8 cellular contexts compared by ENCODE assay signal in genomic region chr14:77708749-77709148, GRCh38. TPM values are rescaled to one million over a fixed set of nuclear protein-coding genes. Genes with fewer than 3 reads are reported as not detected.
DNase-seq lines count a peak whose midpoint lies in the region; ATAC-seq and TF ChIP-seq lines count a peak whose summit lies in the region.

No MANE protein-coding gene starts in this region.

- no peak for TF ChIP-seq CTCF in heart left ventricle (IDR thresholded peaks at IDR 0.05)
- no peak for TF ChIP-seq CTCF in brain (conservative IDR thresholded peaks at IDR 0.05)
- no peak for TF ChIP-seq CTCF in upper lobe of right lung (IDR thresholded peaks at IDR 0.05)

- H3K9me3 ChIP-seq in heart left ventricle: no peaks in the 10 kb centered on the region
- no peaks in the 10 kb centered on the region for H3K9me3 ChIP-seq in mesodermal cell (ENCODE audit: control insufficient read depth, low read length)
- no peaks in the 10 kb centered on the region for H3K9me3 ChIP-seq in upper lobe of right lung

- H3K27ac Mint-ChIP-seq in brain: peak overlapping the region; percentile 86 to 95 (median 95)

- H3K4me1 ChIP-seq in heart left ventricle: peaks cover 0 to 41% (median 27%) of the 10 kb centered on the region in 12 donors
- no peaks in the 10 kb centered on the region for H3K4me1 ChIP-seq in mesodermal cell (ENCODE audit: control insufficient read depth, insufficient read depth, low read length, poor library complexity, severe bottlenecking)
- H3K4me1 ChIP-seq in upper lobe of right lung: peaks cover 23% of the 10 kb centered on the region

- H3K27ac ChIP-seq in heart left ventricle (peak overlapping the region in 4 of 12 donors; percentile 71 to 79 (median 76)), mesodermal cell (ENCODE audit: low read depth, low read length, severe bottlenecking) (no peak overlapping the region), upper lobe of right lung (no peak overlapping the region)

- DNase-seq in heart left ventricle: no peak
- DNase-seq in Right ventricle myocardium inferior (ENCODE audit: missing footprints): no peak
- DNase-seq in upper lobe of right lung: no peak
- no peak for DNase-seq in cerebellum (ENCODE audit: low spot score)
- DNase-seq in Ammon's horn (ENCODE audit: low spot score): no peak

- peak overlapping the region; percentile 90 to 98 (median 94) for H3K4me3 Mint-ChIP-seq in brain

- H3K4me3 ChIP-seq in heart left ventricle (peak overlapping the region; percentile 61 to 97 (median 91)), mesodermal cell (ENCODE audit: extremely low read depth, insufficient read depth, low read length, poor library complexity, severe bottlenecking) (peak overlapping the region; percentile 88), upper lobe of right lung (peak overlapping the region; percentile 91)

- no peaks in the 10 kb centered on the region for H3K27me3 ChIP-seq in heart left ventricle
- H3K27me3 ChIP-seq in upper lobe of right lung: no peaks in the 10 kb centered on the region

- peaks cover 15% of the 10 kb centered on the region for H3K27me3 Mint-ChIP-seq in brain

- H3K9me3 Mint-ChIP-seq in brain: no peaks in the 10 kb centered on the region

- peaks cover 35% of the 10 kb centered on the region for H3K36me3 Mint-ChIP-seq in brain

- H3K36me3 ChIP-seq in heart left ventricle (peaks cover 0 to 57% (median 53%) of the 10 kb centered on the region in 9 donors), mesodermal cell (ENCODE audit: control insufficient read depth, insufficient read depth, low read length) (peaks cover 58% of the 10 kb centered on the region), upper lobe of right lung (peaks cover 47% of the 10 kb centered on the region)

- ATAC-seq in heart left ventricle (no peak), Right ventricle myocardium inferior (no peak), upper lobe of right lung (no peak), HG03520 (IDR thresholded peaks at IDR 0.05; ENCODE audit: unreplicated experiment) (no peak)

- intact Hi-C loops in heart left ventricle (cut with DNase I): loop anchor here in 9 of 10 donors (5.0 to 10.0 kb wide), 5 partner anchors 51 to 254 kb away; partner anchors contain the start of genes AHSA1 (in 4 of the 9) and VIPAS39 (in 4 of the 9)
- intact Hi-C loops in Right ventricle myocardium inferior (cut with DNase I): loop anchor here (2.0 kb wide), 1 partner anchor 54 kb away; no protein-coding TSS in a partner anchor
- intact Hi-C loops in upper lobe of right lung (cut with DNase I): no loop called here

- H3K4me1 Mint-ChIP-seq in brain: peaks cover 46% of the 10 kb centered on the region

- TF ChIP-seq POLR2A in heart left ventricle (IDR thresholded peaks at IDR 0.05): no peak

- WGBS in heart left ventricle, 4 donors: 15 to 21% (median 17%) methylated on average over 7 of the region's 7 CpGs
- 16 to 17% methylated on average over 5 to 6 of the region's 7 CpGs for WGBS in mesodermal cell (ENCODE audit: insufficient coverage in 2 of 2), 2 experiments

RNA-seq across cellular contexts. Expression of gene SLIRP, which starts 0.8 kb away (rescaled TPM):
- 100 to 1,000 TPM; 112 to 309 (median 169) TPM for total RNA-seq in heart left ventricle
- 100 to 1,000 TPM; 423 to 872 TPM for polyA plus RNA-seq in heart left ventricle
- 205 TPM for total RNA-seq in Right ventricle myocardium inferior
- polyA plus RNA-seq in brain (ENCODE audit: insufficient read depth, low read depth, low replicate concordance): 158 TPM
- 334 TPM for polyA plus RNA-seq in mesodermal cell (2013, experiment 1 of 2)
- polyA plus RNA-seq in mesodermal cell (2013, experiment 2 of 2): 370 TPM
- total RNA-seq in upper lobe of right lung: 71.1 TPM
- total RNA-seq in cerebellum: 55.0 TPM

RNA-seq across cellular contexts. Expression of gene ALKBH1, which starts 0.9 kb away (rescaled TPM):
- 10 to 100 TPM; 10.8 to 16.5 (median 12.5) TPM for total RNA-seq in heart left ventricle
- 10 to 100 TPM in 1 of 2 donors, 1 to 10 TPM in 1; 6.5 to 11.4 TPM for polyA plus RNA-seq in heart left ventricle
- 12.8 TPM for total RNA-seq in Right ventricle myocardium inferior
- polyA plus RNA-seq in brain (ENCODE audit: insufficient read depth, low read depth, low replicate concordance): 11.2 TPM
- 16.1 TPM for polyA plus RNA-seq in mesodermal cell (2013, experiment 1 of 2)
- polyA plus RNA-seq in mesodermal cell (2013, experiment 2 of 2): 12.7 TPM
- 11.6 TPM for total RNA-seq in upper lobe of right lung
- 12.3 TPM for total RNA-seq in cerebellum

RNA-seq across cellular contexts. Expression of gene SNW1, which starts 52.2 kb away (rescaled TPM):
- 10 to 100 TPM; 29.4 to 67.3 (median 47.7) TPM for total RNA-seq in heart left ventricle
- 10 to 100 TPM; 25.8 to 46.6 TPM for polyA plus RNA-seq in heart left ventricle
- 49.0 TPM for total RNA-seq in Right ventricle myocardium inferior
- polyA plus RNA-seq in brain (ENCODE audit: insufficient read depth, low read depth, low replicate concordance): 74.6 TPM
- 66.4 TPM for polyA plus RNA-seq in mesodermal cell (2013, experiment 1 of 2)
- polyA plus RNA-seq in mesodermal cell (2013, experiment 2 of 2): 71.8 TPM
- total RNA-seq in upper lobe of right lung: 64.7 TPM
- 38.0 TPM for total RNA-seq in cerebellum
